ENCODE assay signal across 8 cellular contexts in genomic region chr12:45214739-45215418, GRCh38. TPM values are rescaled to one million over a fixed set of nuclear protein-coding genes. Genes with fewer than 3 reads are reported as not detected.
DNase-seq lines count a peak whose midpoint lies in the region; ATAC-seq lines count a peak whose summit lies in the region.

No MANE protein-coding gene starts in this region.

- peak overlapping the region; percentile 93 for H3K9ac ChIP-seq in iPS-15b (ENCODE audit: low read depth, low read length)

- CTCF ChIA-PET in activated CD4-positive, alpha-beta memory T cell treated with anti-CD3 and anti-CD28 coated beads, Interleukin-2, amount 10 ng/mL, durations not matched to agents 7 days and 5 days (lab: Charles Lee), result interaction anchor here (0.9 to 1.5 kb wide), 8 partner anchors 9 to 776 kb away, joined by 3 to 8 read pairs (median 4); partner anchors contain the start of gene ARID2

- no peaks in the 10 kb centered on the region for H3K9me3 ChIP-seq in iPS-15b (ENCODE audit: control insufficient read depth, insufficient read depth, low read length)

- ATAC-seq in stimulated activated naive B cell treated with anti-CD40 and anti-IgM and Interleukin-4, amounts not matched to agents 10 μg/mL and 1 μg/mL and 100 μg/mL, for 72 hours (replicated peaks), result no peak
- no peak for ATAC-seq in GM18498 (IDR thresholded peaks at IDR 0.05; ENCODE audit: unreplicated experiment)

- peak overlapping the region; percentile 95 for H3K4me3 ChIP-seq in iPS-15b (ENCODE audit: low read depth, low read length)

- H3K27ac Mint-ChIP-seq in activated CD4-positive, alpha-beta T cell treated with anti-CD3 and anti-CD28 coated beads, Interleukin-2, amount 10 ng/mL, durations not matched to agents 24 days and 14 days, result peak overlapping the region; percentile 90
- peak overlapping the region; percentile 92 for H3K27ac Mint-ChIP-seq in activated CD4-positive, alpha-beta memory T cell treated with anti-CD3 and anti-CD28 coated beads, Interleukin-2, amount 10 ng/mL, durations not matched to agents 7 days and 5 days
- H3K27ac Mint-ChIP-seq in stimulated activated naive B cell treated with anti-CD40 and anti-IgM and Interleukin-4, amounts not matched to agents 10 μg/mL and 1 μg/mL and 100 μg/mL, for 72 hours, result peak overlapping the region; percentile 94

- peaks cover 4% of the 10 kb centered on the region for H3K4me1 ChIP-seq in iPS-15b (ENCODE audit: control insufficient read depth, insufficient read depth, low read length)

- peak; percentile 59 for DNase-seq in activated CD4-positive, alpha-beta T cell treated with anti-CD3 and anti-CD28 coated beads, Interleukin-2, amount 10 ng/mL, durations not matched to agents 24 days and 14 days
- no peak for DNase-seq in activated CD4-positive, alpha-beta T cell treated with anti-CD3 and anti-CD28 coated beads for 1 hour
- no peak for DNase-seq in activated CD4-positive, alpha-beta memory T cell treated with anti-CD3 and anti-CD28 coated beads, Interleukin-2, amount 10 ng/mL, durations not matched to agents 7 days and 5 days
- DNase-seq in stimulated activated naive B cell treated with anti-CD40 and anti-IgM and Interleukin-4, amounts not matched to agents 10 μg/mL and 1 μg/mL and 100 μg/mL, for 72 hours, result no peak
- DNase-seq in NK-92 (lab: John Stamatoyannopoulos, UW; ENCODE audit: unreplicated experiment) (no peak), pons (ENCODE audit: low spot score) (no peak)

- H3K36me3 Mint-ChIP-seq in activated CD4-positive, alpha-beta T cell treated with anti-CD3 and anti-CD28 coated beads, Interleukin-2, amount 10 ng/mL, durations not matched to agents 24 days and 14 days (ENCODE audit: low read depth), result peaks cover 3% of the 10 kb centered on the region
- H3K36me3 Mint-ChIP-seq in activated CD4-positive, alpha-beta memory T cell treated with anti-CD3 and anti-CD28 coated beads, Interleukin-2, amount 10 ng/mL, durations not matched to agents 7 days and 5 days (ENCODE audit: low read depth), result peaks cover 2% of the 10 kb centered on the region
- no peaks in the 10 kb centered on the region for H3K36me3 Mint-ChIP-seq in stimulated activated naive B cell treated with anti-CD40 and anti-IgM and Interleukin-4, amounts not matched to agents 10 μg/mL and 1 μg/mL and 100 μg/mL, for 72 hours

- H3K27me3 ChIP-seq in iPS-15b (ENCODE audit: control insufficient read depth, insufficient read depth, low read length), result no peaks in the 10 kb centered on the region

- intact Hi-C loops in activated CD4-positive, alpha-beta T cell treated with anti-CD3 and anti-CD28 coated beads, Interleukin-2, amount 10 ng/mL, durations not matched to agents 24 days and 14 days (cut with micrococcal nuclease), result loop anchor here (1.0 to 5.0 kb wide), 5 partner anchors 9 to 777 kb away; partner anchors contain the start of gene SCAF11

- no peaks in the 10 kb centered on the region for H3K36me3 ChIP-seq in iPS-15b (ENCODE audit: control insufficient read depth, insufficient read depth, low read length)

- POLR2A ChIA-PET in activated CD4-positive, alpha-beta memory T cell treated with anti-CD3 and anti-CD28 coated beads, Interleukin-2, amount 10 ng/mL, durations not matched to agents 7 days and 5 days (lab: Charles Lee), result interaction anchor here (0.8 to 3.5 kb wide), 8 partner anchors 9 to 1055 kb away, joined by 3 to 29 read pairs (median 3); partner anchors contain the start of gene ARID2

- H3K27me3 Mint-ChIP-seq in activated CD4-positive, alpha-beta T cell treated with anti-CD3 and anti-CD28 coated beads, Interleukin-2, amount 10 ng/mL, durations not matched to agents 24 days and 14 days, result no peaks in the 10 kb centered on the region
- no peaks in the 10 kb centered on the region for H3K27me3 Mint-ChIP-seq in activated CD4-positive, alpha-beta memory T cell treated with anti-CD3 and anti-CD28 coated beads, Interleukin-2, amount 10 ng/mL, durations not matched to agents 7 days and 5 days
- H3K27me3 Mint-ChIP-seq in stimulated activated naive B cell treated with anti-CD40 and anti-IgM and Interleukin-4, amounts not matched to agents 10 μg/mL and 1 μg/mL and 100 μg/mL, for 72 hours, result no peaks in the 10 kb centered on the region

- H3K4me1 Mint-ChIP-seq in activated CD4-positive, alpha-beta T cell treated with anti-CD3 and anti-CD28 coated beads, Interleukin-2, amount 10 ng/mL, durations not matched to agents 24 days and 14 days, result peaks cover 25% of the 10 kb centered on the region
- peaks cover 42% of the 10 kb centered on the region for H3K4me1 Mint-ChIP-seq in activated CD4-positive, alpha-beta memory T cell treated with anti-CD3 and anti-CD28 coated beads, Interleukin-2, amount 10 ng/mL, durations not matched to agents 7 days and 5 days
- H3K4me1 Mint-ChIP-seq in stimulated activated naive B cell treated with anti-CD40 and anti-IgM and Interleukin-4, amounts not matched to agents 10 μg/mL and 1 μg/mL and 100 μg/mL, for 72 hours, result peaks cover 19 to 20% of the 10 kb centered on the region in 2 donors

- H3K4me3 Mint-ChIP-seq in activated CD4-positive, alpha-beta T cell treated with anti-CD3 and anti-CD28 coated beads, Interleukin-2, amount 10 ng/mL, durations not matched to agents 24 days and 14 days, result peak overlapping the region; percentile 93
- peak overlapping the region; percentile 96 for H3K4me3 Mint-ChIP-seq in activated CD4-positive, alpha-beta memory T cell treated with anti-CD3 and anti-CD28 coated beads, Interleukin-2, amount 10 ng/mL, durations not matched to agents 7 days and 5 days
- peak overlapping the region; percentile 89 to 90 for H3K4me3 Mint-ChIP-seq in stimulated activated naive B cell treated with anti-CD40 and anti-IgM and Interleukin-4, amounts not matched to agents 10 μg/mL and 1 μg/mL and 100 μg/mL, for 72 hours

- H3K9me3 Mint-ChIP-seq in activated CD4-positive, alpha-beta T cell treated with anti-CD3 and anti-CD28 coated beads, Interleukin-2, amount 10 ng/mL, durations not matched to agents 24 days and 14 days, result no peaks in the 10 kb centered on the region
- no peaks in the 10 kb centered on the region for H3K9me3 Mint-ChIP-seq in activated CD4-positive, alpha-beta memory T cell treated with anti-CD3 and anti-CD28 coated beads, Interleukin-2, amount 10 ng/mL, durations not matched to agents 7 days and 5 days
- no peaks in the 10 kb centered on the region for H3K9me3 Mint-ChIP-seq in stimulated activated naive B cell treated with anti-CD40 and anti-IgM and Interleukin-4, amounts not matched to agents 10 μg/mL and 1 μg/mL and 100 μg/mL, for 72 hours

RNA-seq across cellular contexts. Expression of gene ANO6, which starts 1.0 kb away (rescaled TPM):
- 24.1 and 24.8 TPM in 2 replicates for total RNA-seq in activated CD4-positive, alpha-beta T cell treated with anti-CD3 and anti-CD28 coated beads, Interleukin-2, amount 10 ng/mL, durations not matched to agents 24 days and 14 days
- total RNA-seq in activated CD4-positive, alpha-beta memory T cell treated with anti-CD3 and anti-CD28 coated beads, Interleukin-2, amount 10 ng/mL, durations not matched to agents 7 days and 5 days, result 10 to 100 TPM; 29.2 to 29.8 TPM
